ENCODE assay signal across 8 cellular contexts in the genomic region with DNA sequence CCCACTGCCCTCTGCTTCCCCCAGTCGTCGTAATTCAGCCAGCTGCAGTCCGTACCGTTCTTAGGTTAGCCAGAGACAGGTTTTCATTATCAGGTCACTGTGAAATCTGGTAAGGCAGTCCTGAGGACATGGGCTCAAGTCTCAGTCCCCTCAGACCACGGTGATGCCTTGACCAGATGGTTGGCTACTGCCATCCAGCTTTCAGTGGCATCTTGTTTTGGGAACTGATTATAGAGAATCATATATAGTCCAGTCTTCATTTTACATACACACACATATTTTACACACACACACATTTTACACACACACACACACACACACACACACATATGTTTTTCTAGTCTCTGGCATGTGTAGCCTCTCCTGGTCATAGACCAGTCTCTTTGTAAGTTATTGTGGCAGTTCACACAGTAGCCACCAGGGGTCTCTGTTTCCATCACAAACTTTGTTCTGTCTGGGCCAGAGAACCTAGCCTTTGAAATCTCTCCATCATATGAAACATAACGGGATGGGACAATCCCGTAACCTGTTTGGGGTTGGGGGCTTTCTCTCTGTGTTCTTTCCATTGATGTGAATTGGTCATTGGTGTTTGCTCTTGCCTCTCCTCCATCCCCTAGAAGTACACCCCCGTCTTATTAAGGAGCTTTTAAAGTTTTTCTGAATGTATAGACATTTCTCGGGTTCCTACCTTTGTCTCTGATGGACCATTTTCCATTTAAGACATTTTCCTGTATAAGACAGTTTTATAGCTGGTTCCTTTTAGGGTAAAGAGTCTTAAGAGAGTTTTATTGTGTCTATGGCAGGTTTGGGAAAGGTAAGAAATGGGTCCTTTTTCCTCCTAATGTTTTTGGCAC. TPM values are rescaled to one million over a fixed set of nuclear protein-coding genes. Genes with fewer than 3 reads are reported as not detected.
DNase-seq lines count a peak whose midpoint lies in the region; ATAC-seq, FAIRE-seq and TF ChIP-seq lines count a peak whose summit lies in the region.

No MANE protein-coding gene starts in this region.

- WGBS in prostate gland: 63% methylated on average over 9 of the region's 9 CpGs

- intact Hi-C loops in activated naive CD4-positive, alpha-beta T cell treated with anti-CD3 and anti-CD28 coated beads for 36 hours (cut with micrococcal nuclease): loop anchor here (1.0 to 2.0 kb wide), 4 partner anchors 8 to 202 kb away; a partner anchor contains a TSS
- intact Hi-C loops in prostate gland (cut with DNase I): no loop called here

- H3K27me3 Mint-ChIP-seq in activated naive CD4-positive, alpha-beta T cell treated with anti-CD3 and anti-CD28 coated beads for 36 hours (ENCODE audit: low read depth): no peaks in the 10 kb centered on the region

- H3F3A ChIP-seq in MM.1S (ENCODE audit: insufficient read depth, low read length): peaks cover 6% of the 10 kb centered on the region

- H3K9me3 ChIP-seq in AG04450 (ENCODE audit: control insufficient read depth, insufficient read depth, low read length) (no peaks in the 10 kb centered on the region), MM.1S (replicated peaks; ENCODE audit: insufficient read depth, low read length) (no peaks in the 10 kb centered on the region), prostate gland (no peaks in the 10 kb centered on the region)

- H3K36me3 ChIP-seq in MM.1S (replicated peaks; ENCODE audit: insufficient read depth, low read length): no peaks in the 10 kb centered on the region
- H3K36me3 ChIP-seq in prostate gland: no peaks in the 10 kb centered on the region

- no peaks in the 10 kb centered on the region for H3K9me2 ChIP-seq in MM.1S (replicated peaks; ENCODE audit: insufficient read depth, low read length)

- peak; percentile 83 for FAIRE-seq in GM18507 (lab: Jason Lieb, UNC)

- DNase-seq in AG04450 (ENCODE audit: low read depth, low spot score) (peak; percentile 41), GM18507 (ENCODE audit: extremely low spot score, insufficient read length, low read depth) (peak; percentile 60), MM.1S (peak; percentile 84), globus pallidus (ENCODE audit: low spot score) (peak; percentile 65), prostate gland (ENCODE audit: low spot score) (peak; percentile 57)
- peak; percentile 92 for DNase-seq in activated naive CD4-positive, alpha-beta T cell treated with anti-CD3 and anti-CD28 coated beads for 36 hours

- H3K36me3 Mint-ChIP-seq in activated naive CD4-positive, alpha-beta T cell treated with anti-CD3 and anti-CD28 coated beads for 36 hours (ENCODE audit: low read depth): no peaks in the 10 kb centered on the region

- no peaks in the 10 kb centered on the region for H4K20me1 ChIP-seq in MM.1S (ENCODE audit: insufficient read depth, low read length)

- no peak overlapping the region for H3K4me2 ChIP-seq in MM.1S (ENCODE audit: low read depth, low read length)

- H3K79me2 ChIP-seq in MM.1S (ENCODE audit: low read length): no peaks in the 10 kb centered on the region

- peaks cover 46% of the 10 kb centered on the region for H3K4me1 Mint-ChIP-seq in activated naive CD4-positive, alpha-beta T cell treated with anti-CD3 and anti-CD28 coated beads for 36 hours (ENCODE audit: low read depth)

- ATAC-seq in SK-N-SH treated with all-trans-retinoic acid at 6 μM for 48 hours (peak; percentile 77), GM19324 (IDR thresholded peaks at IDR 0.05; ENCODE audit: low FRiP score, unreplicated experiment) (no peak)

- H3K27me3 ChIP-seq in AG04450 (ENCODE audit: control insufficient read depth, insufficient read depth, low read length) (no peaks in the 10 kb centered on the region), MM.1S (replicated peaks; ENCODE audit: insufficient read depth, low read length) (no peaks in the 10 kb centered on the region), prostate gland (replicated peaks; ENCODE audit: insufficient read depth) (no peaks in the 10 kb centered on the region)

- no peaks in the 10 kb centered on the region for H3K9me3 Mint-ChIP-seq in activated naive CD4-positive, alpha-beta T cell treated with anti-CD3 and anti-CD28 coated beads for 36 hours

- no peak overlapping the region for H2AFZ ChIP-seq in MM.1S (ENCODE audit: low read length)

- H3K27ac Mint-ChIP-seq in activated naive CD4-positive, alpha-beta T cell treated with anti-CD3 and anti-CD28 coated beads for 36 hours: no peak overlapping the region

- H3K4me1 ChIP-seq in MM.1S (ENCODE audit: low read length) (peaks cover 41% of the 10 kb centered on the region), prostate gland (replicated peaks) (no peaks in the 10 kb centered on the region)

- TF ChIP-seq POLR2A in prostate gland (IDR thresholded peaks at IDR 0.05): no peak

- CTCF ChIA-PET in AG04450 (lab: Charles Lee): interaction anchor here (0.7 to 3.4 kb wide), 19 partner anchors 9 to 1038 kb away, joined by 3 to 34 read pairs (median 4); a partner anchor contains a TSS
- CTCF ChIA-PET in activated naive CD4-positive, alpha-beta T cell treated with anti-CD3 and anti-CD28 coated beads for 36 hours (lab: Charles Lee): interaction anchor here (0.6 to 5.9 kb wide), 26 partner anchors 10 to 609 kb away, joined by 3 to 57 read pairs (median 4); a partner anchor contains a TSS

- H3K27ac ChIP-seq in AG04450 (ENCODE audit: low read depth, low read length) (no peak overlapping the region), MM.1S (ENCODE audit: low read length) (no peak overlapping the region), prostate gland (no peak overlapping the region)

- H3K4me3 ChIP-seq in AG04450 (ENCODE audit: low read depth, low read length) (no peak overlapping the region), MM.1S (ENCODE audit: low read length) (no peak overlapping the region), prostate gland (no peak overlapping the region)

- H3K9ac ChIP-seq in MM.1S (ENCODE audit: low read length): no peak overlapping the region

- TF ChIP-seq CTCF in AG04450 (IDR thresholded peaks at IDR 0.05; ENCODE audit: low read depth, low read length): peak; percentile 84
- TF ChIP-seq CTCF in MM.1S (IDR thresholded peaks at IDR 0.05; ENCODE audit: low read length): peak; percentile 97
- TF ChIP-seq CTCF in prostate gland (IDR thresholded peaks at IDR 0.05): peak; percentile 70 to 82 (median 79)

- H3K4me3 Mint-ChIP-seq in activated naive CD4-positive, alpha-beta T cell treated with anti-CD3 and anti-CD28 coated beads for 36 hours: no peak overlapping the region

- POLR2A ChIA-PET in AG04450 (lab: Yijun Ruan, JAX): no interaction called here

TF ChIP-seq in SK-N-SH treated with all-trans-retinoic acid at 6 μM for 48 hours, 23 proteins besides CTCF, POLR2A, EP300 and RAD21 (continues in another document):
- no peak for TF ChIP-seq ZFP3 (CRISPR knock-in tag; IDR thresholded peaks at IDR 0.05)
- TF ChIP-seq GLIS3 (CRISPR knock-in tag; IDR thresholded peaks at IDR 0.05): no peak
- no peak for TF ChIP-seq ZNF70 (CRISPR knock-in tag; IDR thresholded peaks at IDR 0.05)
- TF ChIP-seq, protein P1, sequence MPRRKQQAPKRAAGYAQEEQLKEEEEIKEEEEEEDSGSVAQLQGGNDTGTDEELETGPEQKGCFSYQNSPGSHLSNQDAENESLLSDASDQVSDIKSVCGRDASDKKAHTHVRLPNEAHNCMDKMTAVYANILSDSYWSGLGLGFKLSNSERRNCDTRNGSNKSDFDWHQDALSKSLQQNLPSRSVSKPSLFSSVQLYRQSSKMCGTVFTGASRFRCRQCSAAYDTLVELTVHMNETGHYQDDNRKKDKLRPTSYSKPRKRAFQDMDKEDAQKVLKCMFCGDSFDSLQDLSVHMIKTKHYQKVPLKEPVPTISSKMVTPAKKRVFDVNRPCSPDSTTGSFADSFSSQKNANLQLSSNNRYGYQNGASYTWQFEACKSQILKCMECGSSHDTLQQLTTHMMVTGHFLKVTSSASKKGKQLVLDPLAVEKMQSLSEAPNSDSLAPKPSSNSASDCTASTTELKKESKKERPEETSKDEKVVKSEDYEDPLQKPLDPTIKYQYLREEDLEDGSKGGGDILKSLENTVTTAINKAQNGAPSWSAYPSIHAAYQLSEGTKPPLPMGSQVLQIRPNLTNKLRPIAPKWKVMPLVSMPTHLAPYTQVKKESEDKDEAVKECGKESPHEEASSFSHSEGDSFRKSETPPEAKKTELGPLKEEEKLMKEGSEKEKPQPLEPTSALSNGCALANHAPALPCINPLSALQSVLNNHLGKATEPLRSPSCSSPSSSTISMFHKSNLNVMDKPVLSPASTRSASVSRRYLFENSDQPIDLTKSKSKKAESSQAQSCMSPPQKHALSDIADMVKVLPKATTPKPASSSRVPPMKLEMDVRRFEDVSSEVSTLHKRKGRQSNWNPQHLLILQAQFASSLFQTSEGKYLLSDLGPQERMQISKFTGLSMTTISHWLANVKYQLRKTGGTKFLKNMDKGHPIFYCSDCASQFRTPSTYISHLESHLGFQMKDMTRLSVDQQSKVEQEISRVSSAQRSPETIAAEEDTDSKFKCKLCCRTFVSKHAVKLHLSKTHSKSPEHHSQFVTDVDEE (CRISPR knock-in tag; IDR thresholded peaks at IDR 0.05): no peak
- TF ChIP-seq OSR1 (CRISPR knock-in tag; IDR thresholded peaks at IDR 0.05): no peak
- no peak for TF ChIP-seq ZFP30 (CRISPR knock-in tag; IDR thresholded peaks at IDR 0.05)
- TF ChIP-seq TCF4 (CRISPR knock-in tag; IDR thresholded peaks at IDR 0.05; ENCODE audit: borderline replicate concordance): no peak
- no peak for TF ChIP-seq RARB (CRISPR knock-in tag; IDR thresholded peaks at IDR 0.05)
- TF ChIP-seq, protein P2, sequence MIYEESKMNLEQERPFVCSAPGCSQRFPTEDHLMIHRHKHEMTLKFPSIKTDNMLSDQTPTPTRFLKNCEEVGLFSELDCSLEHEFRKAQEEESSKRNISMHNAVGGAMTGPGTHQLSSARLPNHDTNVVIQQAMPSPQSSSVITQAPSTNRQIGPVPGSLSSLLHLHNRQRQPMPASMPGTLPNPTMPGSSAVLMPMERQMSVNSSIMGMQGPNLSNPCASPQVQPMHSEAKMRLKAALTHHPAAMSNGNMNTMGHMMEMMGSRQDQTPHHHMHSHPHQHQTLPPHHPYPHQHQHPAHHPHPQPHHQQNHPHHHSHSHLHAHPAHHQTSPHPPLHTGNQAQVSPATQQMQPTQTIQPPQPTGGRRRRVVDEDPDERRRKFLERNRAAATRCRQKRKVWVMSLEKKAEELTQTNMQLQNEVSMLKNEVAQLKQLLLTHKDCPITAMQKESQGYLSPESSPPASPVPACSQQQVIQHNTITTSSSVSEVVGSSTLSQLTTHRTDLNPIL (CRISPR knock-in tag; IDR thresholded peaks at IDR 0.05; ENCODE audit: low read depth): no peak
- no peak for TF ChIP-seq ZNF565 (CRISPR knock-in tag; conservative IDR thresholded peaks at IDR 0.05; ENCODE audit: low read depth)
- TF ChIP-seq PPARA (CRISPR knock-in tag; IDR thresholded peaks at IDR 0.05; ENCODE audit: borderline replicate concordance): no peak

RNA-seq across cellular contexts. Expression of a gene that starts 8.4 kb away (rescaled TPM):
- polyA plus RNA-seq in AG04450 (2011; rRNA removed): 20.8 and 27.6 TPM in 2 replicates
- 38.9 and 52.9 TPM in 2 replicates for polyA minus RNA-seq in AG04450 (2011; rRNA and poly(A)+ RNA removed)
- 1 to 10 TPM; 7.0 to 8.6 TPM for total RNA-seq in activated naive CD4-positive, alpha-beta T cell treated with anti-CD3 and anti-CD28 coated beads for 36 hours
- total RNA-seq in prostate gland: 1 to 10 TPM; 3.6 to 6.1 TPM

RNA-seq across cellular contexts. Expression of a gene that starts 45.5 kb away (rescaled TPM):
- 2.3 and 2.4 TPM in 2 replicates for polyA plus RNA-seq in AG04450 (2011; rRNA removed)
- polyA minus RNA-seq in AG04450 (2011; rRNA and poly(A)+ RNA removed): 3.2 and 4.4 TPM in 2 replicates
- 100 to 1,000 TPM; 257 to 258 TPM for total RNA-seq in activated naive CD4-positive, alpha-beta T cell treated with anti-CD3 and anti-CD28 coated beads for 36 hours
- 10 to 100 TPM; 22.2 to 42.5 TPM for total RNA-seq in prostate gland

Comparison
In these comparisons a context has a peak if more than half of its experiments do, and no peak if none do; other contexts are left out.
1. DNase-seq: peak in every context shown above with its lines; median percentile 92 in activated naive CD4-positive, alpha-beta T cell treated with anti-CD3 and anti-CD28 coated beads for 36 hours; 84 in MM.1S; 65 in globus pallidus; 60 in GM18507; 57 in prostate gland; 41 in AG04450.
2. RNA of a gene that starts 45.5 kb away (total RNA-seq): 257 to 258 TPM in activated naive CD4-positive, alpha-beta T cell treated with anti-CD3 and anti-CD28 coated beads for 36 hours; 22.2 to 42.5 TPM in prostate gland; every median in the first group is over 4 times any median in the second.
3. Peak in every context shown above with its lines, with median percentiles within 50 percentile points of each other: CTCF ChIP-seq.